14 cellular contexts compared by ENCODE assay signal in genomic region chr7:99096124-99096887, GRCh38. TPM values are rescaled to one million over a fixed set of nuclear protein-coding genes. Genes with fewer than 3 reads are reported as not detected.
DNase-seq lines count a peak whose midpoint lies in the region; ATAC-seq and TF ChIP-seq lines count a peak whose summit lies in the region.
"Had no signal": no experiment of that assay in that cellular context is flagged by ENCODE, and none has a peak within 500 bp of the region (broad histone marks: within the 10 kb centered on the region; RNA-seq: fewer than 3 reads in every experiment).

No MANE protein-coding gene starts in this region.

- no peak overlapping the region for H3K4me3 Mint-ChIP-seq in T-helper 17 cell
- no peak overlapping the region for H3K4me3 Mint-ChIP-seq in mesothelial cell of epicardium
- H3K4me3 Mint-ChIP-seq: activated T-cell treated with anti-CD3 and anti-CD28 coated beads, Interleukin-2, amount 50 U/mL, for 4 hours; dendritic cell treated with granulocyte-macrophage colony-stimulating factor and Interleukin-4, amounts not matched to agents 40 ng/mL and 50 ng/mL, for 4 days; nephron; stimulated activated naive CD8-positive, alpha-beta T cell treated with anti-CD3 and anti-CD28 coated beads, Interleukin-15, Interleukin-2, amounts not matched to agents 100 ng/mL and 50 ng/mL, for 24 hours had no signal

- no peak for TF ChIP-seq POLR2A in transverse colon (IDR thresholded peaks at IDR 0.05)

- peaks cover 0 to 11% of the 10 kb centered on the region in 2 donors for H3K4me1 ChIP-seq in esophagus (ENCODE audit: control insufficient read depth in 2 of 2, insufficient read depth in 2 of 2, low read length in 1 of 2)
- peaks cover 10 to 38% (median 25%) of the 10 kb centered on the region in 4 donors for H3K4me1 ChIP-seq in transverse colon

- peaks cover 4% of the 10 kb centered on the region for H3K36me3 Mint-ChIP-seq in T-helper 17 cell (ENCODE audit: low read depth)
- H3K36me3 Mint-ChIP-seq in mesothelial cell of epicardium, result peaks cover 23% of the 10 kb centered on the region

- peak overlapping the region; percentile 73 to 91 for H3K27ac ChIP-seq in esophagus (ENCODE audit: low read depth in 2 of 2, low read length in 1 of 2)
- peak overlapping the region; percentile 48 to 76 (median 70) for H3K27ac ChIP-seq in transverse colon

- in situ Hi-C loops in transverse colon (cut with MboI; ENCODE audit: low pct_ligation_motif_present in 1 of 4, low pct_unique_long_range_greater_than_20kb in 1 of 4, low sequenced_read_pairs in 3 of 4), result no loop called here

- TF ChIP-seq CTCF in mesothelial cell of epicardium (IDR thresholded peaks at IDR 0.05; ENCODE audit: unreplicated experiment), result no peak
- no peak for TF ChIP-seq CTCF in transverse colon (IDR thresholded peaks at IDR 0.05)
- TF ChIP-seq CTCF in omental fat pad (IDR thresholded peaks at IDR 0.05), result no peak

- 37 to 52% methylated on average over 6 of the region's 6 CpGs for WGBS in esophagus, 2 donors
- 60 to 68% methylated on average over 5 to 6 of the region's 6 CpGs for WGBS in transverse colon (ENCODE audit: low coverage in 1 of 2), 2 donors

- H3K36me3 ChIP-seq in esophagus (ENCODE audit: control insufficient read depth in 2 of 2, insufficient read depth in 2 of 2, low read length in 1 of 2) (no peaks in the 10 kb centered on the region), transverse colon (no peaks in the 10 kb centered on the region)

- peaks cover 13% of the 10 kb centered on the region for H3K4me1 Mint-ChIP-seq in T-helper 17 cell
- peaks cover 20% of the 10 kb centered on the region for H3K4me1 Mint-ChIP-seq in mesothelial cell of epicardium

- H3K9me3 ChIP-seq in T-helper 17 cell (ENCODE audit: control insufficient read depth, low read length, poor library complexity, severe bottlenecking), result no peaks in the 10 kb centered on the region
- no peaks in the 10 kb centered on the region for H3K9me3 ChIP-seq in esophagus (ENCODE audit: control insufficient read depth in 2 of 2, insufficient read depth in 1 of 2, low read depth in 1 of 2, low read length in 1 of 2)
- H3K9me3 ChIP-seq in transverse colon, result peaks cover 0 to 4% of the 10 kb centered on the region in 2 donors

- no peak for TF ChIP-seq EP300 in transverse colon (IDR thresholded peaks at IDR 0.05; ENCODE audit: low read depth)

- DNase-seq in T-helper 17 cell, result no peak
- no peak for DNase-seq in mesothelial cell of epicardium (ENCODE audit: low spot score in 2 of 2, unreplicated experiment in 2 of 2)
- no peak for DNase-seq in transverse colon
- no peak for DNase-seq in activated naive CD4-positive, alpha-beta T cell (lab: John Stamatoyannopoulos, UW)
- DNase-seq in glomerular visceral epithelial cell (ENCODE audit: extremely low spot score), result no peak
- DNase-seq in activated CD4-positive, alpha-beta T cell treated with anti-CD3 and anti-CD28 coated beads for 1 hour, result no peak
- DNase-seq in omental fat pad (ENCODE audit: low spot score), result no peak
- DNase-seq: activated T-cell treated with anti-CD3 and anti-CD28 coated beads, Interleukin-2, amount 50 U/mL, for 4 hours; Calu3; NCI-H1436 treated with DMSO at 0.1 percent for 48 hours had no signal

- ATAC-seq in T-helper 17 cell (peak; percentile 52), omental fat pad (ENCODE audit: low FRiP score) (no peak)
- ATAC-seq: activated T-cell treated with anti-CD3 and anti-CD28 coated beads, Interleukin-2, amount 50 U/mL, for 4 hours had no signal

- H3K27me3 ChIP-seq in esophagus (ENCODE audit: control insufficient read depth in 1 of 2, insufficient read depth in 2 of 2, low read length in 2 of 2), result no peaks in the 10 kb centered on the region
- no peaks in the 10 kb centered on the region for H3K27me3 ChIP-seq in transverse colon

- H3K27me3 Mint-ChIP-seq in T-helper 17 cell (no peaks in the 10 kb centered on the region), mesothelial cell of epicardium (ENCODE audit: low read depth) (no peaks in the 10 kb centered on the region)
- H3K27me3 Mint-ChIP-seq: dendritic cell treated with granulocyte-macrophage colony-stimulating factor and Interleukin-4, amounts not matched to agents 40 ng/mL and 50 ng/mL, for 4 days; stimulated activated naive CD8-positive, alpha-beta T cell treated with anti-CD3 and anti-CD28 coated beads, Interleukin-15, Interleukin-2, amounts not matched to agents 100 ng/mL and 50 ng/mL, for 24 hours had no signal

- intact Hi-C loops in transverse colon (cut with DNase I; ENCODE audit: low total_unique reads), result no loop called here

- peak overlapping the region; percentile 34 for H3K27ac Mint-ChIP-seq in T-helper 17 cell
- H3K27ac Mint-ChIP-seq in mesothelial cell of epicardium, result peak overlapping the region; percentile 40
- H3K27ac Mint-ChIP-seq: dendritic cell treated with granulocyte-macrophage colony-stimulating factor and Interleukin-4, amounts not matched to agents 40 ng/mL and 50 ng/mL, for 4 days; stimulated activated naive CD8-positive, alpha-beta T cell treated with anti-CD3 and anti-CD28 coated beads, Interleukin-15, Interleukin-2, amounts not matched to agents 100 ng/mL and 50 ng/mL, for 24 hours had no signal

- no peak overlapping the region for H3K4me3 ChIP-seq in esophagus (ENCODE audit: low read depth in 1 of 2, low read length in 2 of 2)
- no peak overlapping the region for H3K4me3 ChIP-seq in transverse colon

- peaks cover 24% of the 10 kb centered on the region for H3K9me3 Mint-ChIP-seq in mesothelial cell of epicardium

RNA-seq across cellular contexts. Expression of gene SMURF1, which starts 47.6 kb away (rescaled TPM):
- total RNA-seq in T-helper 17 cell, result 10 to 100 TPM; 30.8 to 39.8 TPM
- 10 to 100 TPM; 11.7 to 12.9 TPM for polyA plus RNA-seq in esophagus
- total RNA-seq in mesothelial cell of epicardium, result 29.7 to 34.4 TPM (median 33.6 TPM) in 3 replicates
- 10 to 100 TPM; 25.3 to 47.5 (median 36.5) TPM for total RNA-seq in transverse colon
- total RNA-seq in omental fat pad, result 10 to 100 TPM; 23.6 to 35.3 (median 27.8) TPM
